ENCODE assay signal across 9 cellular contexts in the genomic region with DNA sequence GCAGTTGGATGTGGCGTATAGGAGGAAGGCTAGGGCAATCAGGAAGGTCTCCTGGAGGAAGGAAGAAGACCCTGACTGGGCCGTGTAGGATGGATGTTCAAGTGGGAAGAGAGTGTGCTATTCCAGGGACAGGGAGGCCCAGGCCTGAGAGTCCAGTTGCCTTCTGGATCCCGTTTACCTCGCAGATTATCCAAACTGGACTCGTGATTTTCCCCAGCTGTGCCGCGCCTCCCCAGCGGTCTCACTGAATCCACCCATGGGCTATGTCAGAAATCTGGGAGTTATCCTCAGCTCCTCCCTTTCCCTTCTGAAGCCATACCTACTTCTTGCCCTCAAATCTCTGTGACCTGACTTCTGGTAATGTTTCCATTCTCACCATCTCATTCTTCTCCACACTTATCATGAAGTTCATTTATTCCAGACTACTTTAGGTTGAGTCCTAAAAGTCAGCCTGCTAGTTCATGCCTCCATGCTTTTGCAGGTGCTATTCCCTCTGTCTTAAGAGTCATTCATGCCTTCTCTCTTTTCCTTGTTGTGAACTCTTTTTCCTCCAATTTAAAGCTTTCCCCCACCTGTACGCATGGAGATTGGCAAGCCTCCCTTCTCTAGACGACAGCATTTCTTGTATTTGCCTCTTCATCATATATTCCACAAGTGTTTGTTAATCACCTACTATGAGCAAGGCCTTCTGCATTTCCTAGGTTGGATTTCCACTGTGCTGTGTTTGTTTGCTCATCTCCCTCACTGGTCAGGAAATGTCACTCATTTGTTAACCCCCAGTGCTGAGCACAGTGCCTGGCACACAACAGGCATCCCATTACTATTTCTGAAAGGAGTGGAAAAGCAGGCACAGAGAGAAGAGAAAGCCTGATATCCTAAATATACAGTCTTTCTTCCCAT. TPM values are rescaled to one million over a fixed set of nuclear protein-coding genes. Genes with fewer than 3 reads are reported as not detected.
A peak's percentile ranks its signal among the peaks of the same experiment; 100 is the strongest.
DNase-seq lines count a peak whose midpoint lies in the region; ATAC-seq, FAIRE-seq and TF ChIP-seq lines count a peak whose summit lies in the region.
"Had no signal": no experiment of that assay in that cellular context is flagged by ENCODE, and none has a peak within 500 bp of the region (broad histone marks: within the 10 kb centered on the region; RNA-seq: fewer than 3 reads in every experiment).

No MANE protein-coding gene starts in this region.

- ATAC-seq in SK-N-SH treated with all-trans-retinoic acid at 6 μM for 48 hours (no peak), HG02642 (IDR thresholded peaks at IDR 0.05; ENCODE audit: poor library complexity, unreplicated experiment) (no peak)

- no peak overlapping the region for H3K4me3 Mint-ChIP-seq in type B pancreatic cell

- H3F3A ChIP-seq in SK-N-SH (replicated peaks; ENCODE audit: insufficient read depth), result peaks cover 17% of the 10 kb centered on the region

- H3K36me3 Mint-ChIP-seq in type B pancreatic cell, result no peaks in the 10 kb centered on the region

- H3K4me1 ChIP-seq in SK-N-SH (ENCODE audit: control insufficient read depth in 1 of 2, insufficient read depth in 2 of 2, low read depth in 1 of 2, low read length in 1 of 2) (peaks cover 32 to 39% of the 10 kb centered on the region in 2 experiments), liver (ENCODE audit: control insufficient read depth in 4 of 4, insufficient read depth in 4 of 4, low read length in 3 of 4) (peaks cover 15 to 52% (median 35%) of the 10 kb centered on the region in 4 donors)

- H3K79me2 ChIP-seq in SK-N-SH (ENCODE audit: insufficient read depth), result peaks cover 58% of the 10 kb centered on the region

- POLR2A ChIA-PET in SK-N-SH (lab: Yijun Ruan, JAX) (interaction anchor here (1.3 kb wide), 1 partner anchor 66 kb away, joined by 8 read pairs; no protein-coding TSS in a partner anchor), HEK293T (lab: Yijun Ruan, JAX) (interaction anchor here (0.6 to 2.2 kb wide), 7 partner anchors 10 to 91 kb away, joined by 3 to 7 read pairs (median 4); partner anchors contain the start of gene FKBP1A)

- H3K4me3 ChIP-seq in SK-N-SH (ENCODE audit: low read depth in 2 of 2, low read length in 1 of 2), result peak overlapping the region; percentile 87 to 97
- peak overlapping the region; percentile 57 for H3K4me3 ChIP-seq in bronchial epithelial cell (ENCODE audit: low read depth, low read length)
- H3K4me3 ChIP-seq in liver (ENCODE audit: low read depth in 1 of 3, low read length in 3 of 3), result peak overlapping the region; percentile 68 to 88 (median 78)

- TF ChIP-seq RAD21 in SK-N-SH (IDR thresholded peaks at IDR 0.05; ENCODE audit: low read length), result no peak
- no peak for TF ChIP-seq RAD21 in liver (IDR thresholded peaks at IDR 0.05)

- H3K27me3 Mint-ChIP-seq in type B pancreatic cell, result peaks cover 6% of the 10 kb centered on the region

- TF ChIP-seq CTCF in SK-N-SH (IDR thresholded peaks at IDR 0.05), result no peak
- TF ChIP-seq CTCF in bronchial epithelial cell (IDR thresholded peaks at IDR 0.05; ENCODE audit: insufficient read depth, low read length, severe bottlenecking), result no peak
- TF ChIP-seq CTCF in liver (IDR thresholded peaks at IDR 0.05; ENCODE audit: low read depth, low read length, missing input control), result no peak
- no peak for TF ChIP-seq CTCF in type B pancreatic cell (conservative IDR thresholded peaks at IDR 0.05)

- no peaks in the 10 kb centered on the region for H3K36me3 ChIP-seq in SK-N-SH (replicated peaks in 1 of 2; ENCODE audit: control insufficient read depth in 1 of 2, insufficient read depth in 2 of 2, low read length in 1 of 2)
- H3K36me3 ChIP-seq in bronchial epithelial cell (ENCODE audit: control insufficient read depth, insufficient read depth, low read length), result no peaks in the 10 kb centered on the region
- H3K36me3 ChIP-seq in liver (ENCODE audit: control insufficient read depth in 4 of 4, insufficient read depth in 3 of 4, low read depth in 1 of 4, low read length in 3 of 4), result no peaks in the 10 kb centered on the region

- H4K20me1 ChIP-seq in SK-N-SH (ENCODE audit: insufficient read depth), result peaks cover 7% of the 10 kb centered on the region; the same call in 1 of the 2 replicates

- no peaks in the 10 kb centered on the region for H3K9me3 ChIP-seq in SK-N-SH
- no peaks in the 10 kb centered on the region for H3K9me3 ChIP-seq in liver (ENCODE audit: control insufficient read depth in 4 of 4, low read length in 3 of 4)

- TF ChIP-seq EP300 in SK-N-SH (IDR thresholded peaks at IDR 0.05; ENCODE audit: borderline replicate concordance in 1 of 2, low read depth in 1 of 2, low read length in 1 of 2), result no peak

- H3K27ac ChIP-seq in SK-N-SH (ENCODE audit: low read depth in 2 of 2, low read length in 1 of 2), result peak overlapping the region; percentile 94 to 98
- H3K27ac ChIP-seq in liver (ENCODE audit: low read depth in 1 of 2, low read length in 2 of 2), result peak overlapping the region; percentile 100

- no peaks in the 10 kb centered on the region for H3K9me2 ChIP-seq in SK-N-SH

- H3K9ac ChIP-seq in SK-N-SH (peak overlapping the region; percentile 99), liver (ENCODE audit: low read depth in 1 of 2, low read length in 2 of 2) (peak overlapping the region; percentile 34 to 100)

- H3K27me3 ChIP-seq in SK-N-SH (ENCODE audit: insufficient read depth) (no peaks in the 10 kb centered on the region), bronchial epithelial cell (ENCODE audit: control insufficient read depth, insufficient read depth, low read length) (no peaks in the 10 kb centered on the region), liver (ENCODE audit: control insufficient read depth in 4 of 4, insufficient read depth in 4 of 4, low read length in 3 of 4) (no peaks in the 10 kb centered on the region)

- FAIRE-seq in bronchial epithelial cell (lab: Jason Lieb, UNC), result no peak
- FAIRE-seq: A204.1 had no signal

- DNase-seq in SK-N-SH, result no peak
- DNase-seq in bronchial epithelial cell (ENCODE audit: low read depth), result peak; percentile 68
- peak; percentile 55 for DNase-seq in type B pancreatic cell (ENCODE audit: extremely low spot score, unreplicated experiment)
- no peak for DNase-seq in HEK293T (ENCODE audit: extremely low spot score)
- DNase-seq in NCI-H1092 treated with DMSO at 0.1 percent for 48 hours (lab: John Stamatoyannopoulos, UW), result no peak

- no peak overlapping the region for H2AFZ ChIP-seq in SK-N-SH (ENCODE audit: low read depth)

- peaks cover 19% of the 10 kb centered on the region for H3K4me1 Mint-ChIP-seq in type B pancreatic cell (ENCODE audit: unreplicated experiment)

- CTCF ChIA-PET in SK-N-SH (lab: Yijun Ruan, JAX) (interaction anchor here (1.5 to 2.0 kb wide), 3 partner anchors 13 to 111 kb away, joined by 4 to 11 read pairs (median 4); no protein-coding TSS in a partner anchor), HEK293T (lab: Yijun Ruan, JAX) (interaction anchor here (1.0 kb wide), 1 partner anchor 141 kb away, joined by 3 read pairs; no protein-coding TSS in a partner anchor)

- WGBS in SK-N-SH (ENCODE audit: low lambda C conversion rate), result 17% methylated on average over 10 of the region's 10 CpGs
- WGBS in liver, result 27% methylated on average over 10 of the region's 10 CpGs

- no peak overlapping the region for H3K27ac Mint-ChIP-seq in type B pancreatic cell

- H3K4me2 ChIP-seq in SK-N-SH, result peak overlapping the region; percentile 89

- no peaks in the 10 kb centered on the region for H3K9me3 Mint-ChIP-seq in type B pancreatic cell

TF ChIP-seq in SK-N-SH, 30 proteins besides CTCF, POLR2A, EP300 and RAD21 (continues in another document):
- TF ChIP-seq EZH2phosphoT487 (IDR thresholded peaks at IDR 0.05; ENCODE audit: borderline replicate concordance, low read depth) (no peak), NFIC (IDR thresholded peaks at IDR 0.05; ENCODE audit: borderline replicate concordance) (no peak), MEF2A (IDR thresholded peaks at IDR 0.05; ENCODE audit: borderline replicate concordance, low read depth) (no peak)

TF ChIP-seq in liver, 16 proteins besides CTCF, POLR2A, EP300 and RAD21:
- TF ChIP-seq FOXA2 (IDR thresholded peaks at IDR 0.05), result no peak
- TF ChIP-seq YY1 (IDR thresholded peaks at IDR 0.05), result no peak
- no peak for TF ChIP-seq HNF4A (conservative IDR thresholded peaks at IDR 0.05)
- no peak for TF ChIP-seq JUND (IDR thresholded peaks at IDR 0.05)
- TF ChIP-seq, protein P1, sequence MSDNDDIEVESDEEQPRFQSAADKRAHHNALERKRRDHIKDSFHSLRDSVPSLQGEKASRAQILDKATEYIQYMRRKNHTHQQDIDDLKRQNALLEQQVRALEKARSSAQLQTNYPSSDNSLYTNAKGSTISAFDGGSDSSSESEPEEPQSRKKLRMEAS (IDR thresholded peaks at IDR 0.05), result no peak

TF ChIP-seq in HEK293T, 16 proteins besides CTCF, POLR2A, EP300 and RAD21:
- TF ChIP-seq ZNF384 (IDR thresholded peaks at IDR 0.05) (no peak), NFRKB (IDR thresholded peaks at IDR 0.05) (no peak), BHLHE40 (IDR thresholded peaks at IDR 0.05; ENCODE audit: borderline replicate concordance) (no peak), HDGF (IDR thresholded peaks at IDR 0.05; ENCODE audit: borderline replicate concordance) (no peak), SP1 (IDR thresholded peaks at IDR 0.05) (no peak)
- TF ChIP-seq, protein P2, sequence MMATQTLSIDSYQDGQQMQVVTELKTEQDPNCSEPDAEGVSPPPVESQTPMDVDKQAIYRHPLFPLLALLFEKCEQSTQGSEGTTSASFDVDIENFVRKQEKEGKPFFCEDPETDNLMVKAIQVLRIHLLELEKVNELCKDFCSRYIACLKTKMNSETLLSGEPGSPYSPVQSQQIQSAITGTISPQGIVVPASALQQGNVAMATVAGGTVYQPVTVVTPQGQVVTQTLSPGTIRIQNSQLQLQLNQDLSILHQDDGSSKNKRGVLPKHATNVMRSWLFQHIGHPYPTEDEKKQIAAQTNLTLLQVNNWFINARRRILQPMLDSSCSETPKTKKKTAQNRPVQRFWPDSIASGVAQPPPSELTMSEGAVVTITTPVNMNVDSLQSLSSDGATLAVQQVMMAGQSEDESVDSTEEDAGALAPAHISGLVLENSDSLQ (IDR thresholded peaks at IDR 0.05), result no peak
TF ChIP-seq in HEK293T: peak in this region for 0.

RNA-seq across cellular contexts. Expression of gene SDCBP2, which starts 2.7 kb away (rescaled TPM):
- polyA plus RNA-seq in SK-N-SH (2012; rRNA removed) (3.0 and 4.0 TPM in 2 replicates), liver (1 to 10 TPM; 5.8 to 6.1 TPM)
- 1.8 and 2.6 TPM in 2 replicates for polyA plus RNA-seq in SK-N-SH (2012; cell fraction: cytosol; rRNA removed)
- 6.6 and 8.2 TPM in 2 replicates for polyA plus RNA-seq in SK-N-SH (2012; cell fraction: nucleus; rRNA removed)
- total RNA-seq in bronchial epithelial cell (96.4 and 176 TPM in 2 replicates), liver (1 to 10 TPM; 1.9 to 3.6 TPM), type B pancreatic cell (ENCODE audit: low replicate concordance) (4.9 and 7.4 TPM in 2 replicates)

Comparison
In these comparisons a context has a peak if more than half of its experiments do, and no peak if none do; other contexts are left out.
1. DNase-seq: peak in bronchial epithelial cell (single experiment) and type B pancreatic cell (single experiment); none in SK-N-SH (single experiment), HEK293T (single experiment) and NCI-H1092 treated with DMSO at 0.1 percent for 48 hours (single experiment).
2. RNA of gene SDCBP2, which starts 2.7 kb away (total RNA-seq): 96.4 to 176 TPM in bronchial epithelial cell; 4.9 to 7.4 TPM in type B pancreatic cell and 1.9 to 3.6 TPM in liver; every median in the first group is over 10 times any median in the second.
3. Peak in every context shown above with its lines, with median percentiles within 50 percentile points of each other: H3K4me3 ChIP-seq.